ENCODE assay signal across 8 cellular contexts in the genomic region with DNA sequence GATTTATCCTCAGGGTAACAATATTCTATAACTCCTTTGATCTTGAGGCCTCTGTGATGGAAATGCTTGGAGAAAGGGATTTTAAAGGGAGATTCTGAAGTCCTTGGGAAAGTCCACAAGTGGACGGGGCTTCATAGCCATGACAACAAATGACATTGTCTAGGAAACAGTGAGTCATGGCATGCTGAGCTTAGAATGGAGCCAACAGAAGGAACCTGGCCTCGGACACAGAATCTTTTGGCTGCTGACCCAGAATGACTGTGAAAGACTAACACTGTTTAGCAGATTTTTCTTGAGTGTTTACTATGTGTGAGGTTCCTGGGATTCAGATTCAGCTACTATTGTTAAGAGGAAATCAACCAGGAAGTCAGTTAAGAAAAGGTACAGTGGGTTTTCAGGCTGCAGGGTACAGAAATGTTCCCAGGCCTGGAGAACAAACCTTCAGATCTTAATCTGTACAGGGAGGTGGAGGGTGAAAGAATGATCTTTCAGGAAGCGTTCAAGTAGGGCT. TPM values are rescaled to one million over a fixed set of nuclear protein-coding genes. Genes with fewer than 3 reads are reported as not detected.
DNase-seq lines count a peak whose midpoint lies in the region; TF ChIP-seq lines count a peak whose summit lies in the region.

No MANE protein-coding gene starts in this region.

- H3K27me3 ChIP-seq in layer of hippocampus (ENCODE audit: control insufficient read depth, insufficient read depth, low read length) (no peaks in the 10 kb centered on the region), tibial artery (no peaks in the 10 kb centered on the region)

- TF ChIP-seq CTCF in tibial artery (IDR thresholded peaks at IDR 0.05) = no peak

- intact Hi-C loops in tibial artery (cut with DNase I; ENCODE audit: low total_unique reads) = no loop called here

- no peaks in the 10 kb centered on the region for H3K36me3 ChIP-seq in tibial artery

- peak; percentile 95 for DNase-seq in LHCN-M2 (ENCODE audit: low read depth)
- DNase-seq in caudate nucleus (lab: John Stamatoyannopoulos, UW) = peak in 38 of 61 donors; percentile 2 to 86 (median 34)
- DNase-seq in tibial artery = peak; percentile 80 to 81
- no peak for DNase-seq in stimulated activated naive CD4-positive, alpha-beta T cell treated with Interleukin-2 at 50 U/mL for 16 hours (lab: John Stamatoyannopoulos, UW)
- DNase-seq in stimulated activated CD4-positive, alpha-beta T cell treated with anti-CD3 and anti-CD28 coated beads, Interleukin-15, amount 100 ng/mL, for 24 hours = no peak
- DNase-seq in activated effector memory CD4-positive, alpha-beta T cell treated with Interleukin-2 at 50 U/mL for 16 hours = no peak
- DNase-seq in effector CD4-positive, alpha-beta T cell = no peak

- H3K4me3 ChIP-seq in tibial artery = no peak overlapping the region

- peaks cover 0 to 45% (median 17%) of the 10 kb centered on the region in 4 donors for H3K4me1 ChIP-seq in tibial artery

- H3K27ac ChIP-seq in caudate nucleus (ENCODE audit: low read depth, low read length) (peak overlapping the region; percentile 81), layer of hippocampus (ENCODE audit: low read depth, low read length) (peak overlapping the region; percentile 66), tibial artery (peak overlapping the region; percentile 50 to 55)

- H3K9me3 ChIP-seq in tibial artery = no peaks in the 10 kb centered on the region

RNA-seq across cellular contexts. Expression of a gene that starts 18.1 kb away (rescaled TPM):
- total RNA-seq in LHCN-M2 (2014; rRNA removed) = 7.3 and 9.9 TPM in 2 replicates
- polyA plus RNA-seq in LHCN-M2 (2012) = 2.2 TPM

RNA-seq across cellular contexts. Expression of a gene that starts 40.8 kb away (rescaled TPM):
- total RNA-seq in LHCN-M2 (2014; rRNA removed) = 11.1 and 19.7 TPM in 2 replicates
- 3.2 TPM for polyA plus RNA-seq in LHCN-M2 (2012)

Comparison
In these comparisons a context has a peak if more than half of its experiments do, and no peak if none do; other contexts are left out.
1. DNase-seq: peak in LHCN-M2 (single experiment), caudate nucleus (38 of 61) and tibial artery (2 of 2); none in stimulated activated naive CD4-positive, alpha-beta T cell treated with Interleukin-2 at 50 U/mL for 16 hours (single experiment), stimulated activated CD4-positive, alpha-beta T cell treated with anti-CD3 and anti-CD28 coated beads, Interleukin-15, amount 100 ng/mL, for 24 hours (single experiment), activated effector memory CD4-positive, alpha-beta T cell treated with Interleukin-2 at 50 U/mL for 16 hours (single experiment) and effector CD4-positive, alpha-beta T cell (single experiment).
2. Peak in every context shown above with its lines, with median percentiles within 50 percentile points of each other: H3K27ac ChIP-seq.